In genomic region chr20:38962044-38962897, GRCh38 we compare ENCODE assay signal across 1 cellular context.
TF ChIP-seq lines count a peak whose summit lies in the region.

A gene with protein sequence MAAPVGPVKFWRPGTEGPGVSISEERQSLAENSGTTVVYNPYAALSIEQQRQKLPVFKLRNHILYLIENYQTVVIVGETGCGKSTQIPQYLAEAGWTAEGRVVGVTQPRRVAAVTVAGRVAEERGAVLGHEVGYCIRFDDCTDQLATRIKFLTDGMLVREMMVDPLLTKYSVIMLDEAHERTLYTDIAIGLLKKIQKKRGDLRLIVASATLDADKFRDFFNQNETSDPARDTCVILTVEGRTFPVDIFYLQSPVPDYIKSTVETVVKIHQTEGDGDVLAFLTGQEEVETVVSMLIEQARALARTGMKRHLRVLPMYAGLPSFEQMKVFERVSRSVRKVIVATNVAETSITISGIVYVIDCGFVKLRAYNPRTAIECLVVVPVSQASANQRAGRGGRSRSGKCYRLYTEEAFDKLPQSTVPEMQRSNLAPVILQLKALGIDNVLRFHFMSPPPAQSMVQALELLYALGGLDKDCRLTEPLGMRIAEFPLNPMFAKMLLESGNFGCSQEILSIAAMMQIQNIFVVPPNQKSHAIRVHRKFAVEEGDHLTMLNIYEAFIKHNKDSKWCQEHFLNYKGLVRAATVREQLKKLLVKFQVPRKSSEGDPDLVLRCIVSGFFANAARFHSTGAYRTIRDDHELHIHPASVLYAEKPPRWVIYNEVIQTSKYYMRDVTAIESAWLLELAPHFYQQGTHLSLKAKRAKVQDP (plus strand): TSS chr20:38962344. CDS start chr20:38962368, 24 bp downstream.

TF ChIP-seq in HepG2, 621 proteins besides CTCF, POLR2A, EP300 and RAD21 (continued from another document and continues in another):
- TF ChIP-seq, protein P1, sequence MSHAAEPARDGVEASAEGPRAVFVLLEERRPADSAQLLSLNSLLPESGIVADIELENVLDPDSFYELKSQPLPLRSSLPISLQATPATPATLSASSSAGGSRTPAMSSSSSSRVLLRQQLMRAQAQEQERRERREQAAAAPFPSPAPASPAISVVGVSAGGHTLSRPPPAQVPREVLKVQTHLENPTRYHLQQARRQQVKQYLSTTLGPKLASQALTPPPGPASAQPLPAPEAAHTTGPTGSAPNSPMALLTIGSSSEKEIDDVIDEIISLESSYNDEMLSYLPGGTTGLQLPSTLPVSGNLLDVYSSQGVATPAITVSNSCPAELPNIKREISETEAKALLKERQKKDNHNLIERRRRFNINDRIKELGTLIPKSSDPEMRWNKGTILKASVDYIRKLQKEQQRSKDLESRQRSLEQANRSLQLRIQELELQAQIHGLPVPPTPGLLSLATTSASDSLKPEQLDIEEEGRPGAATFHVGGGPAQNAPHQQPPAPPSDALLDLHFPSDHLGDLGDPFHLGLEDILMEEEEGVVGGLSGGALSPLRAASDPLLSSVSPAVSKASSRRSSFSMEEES (CRISPR knock-in tag; IDR thresholded peaks at IDR 0.05) = peak; percentile 98
- TF ChIP-seq ISL2 (CRISPR knock-in tag; IDR thresholded peaks at IDR 0.05) = peak; percentile 86
- no peak for TF ChIP-seq ZNF850 (CRISPR knock-in tag; conservative IDR thresholded peaks at IDR 0.05)
- no peak; the same call in 1 of the 2 replicates for TF ChIP-seq TEAD2 (CRISPR knock-in tag; IDR thresholded peaks at IDR 0.05)
- peak; percentile 95 for TF ChIP-seq ZBTB42 (CRISPR knock-in tag; IDR thresholded peaks at IDR 0.05)
- no peak; the same call in 1 of the 2 replicates for TF ChIP-seq NFE2 (CRISPR knock-in tag; IDR thresholded peaks at IDR 0.05)
- TF ChIP-seq GATAD1 (CRISPR knock-in tag; IDR thresholded peaks at IDR 0.05) = peak; percentile 97
- TF ChIP-seq, protein P2, sequence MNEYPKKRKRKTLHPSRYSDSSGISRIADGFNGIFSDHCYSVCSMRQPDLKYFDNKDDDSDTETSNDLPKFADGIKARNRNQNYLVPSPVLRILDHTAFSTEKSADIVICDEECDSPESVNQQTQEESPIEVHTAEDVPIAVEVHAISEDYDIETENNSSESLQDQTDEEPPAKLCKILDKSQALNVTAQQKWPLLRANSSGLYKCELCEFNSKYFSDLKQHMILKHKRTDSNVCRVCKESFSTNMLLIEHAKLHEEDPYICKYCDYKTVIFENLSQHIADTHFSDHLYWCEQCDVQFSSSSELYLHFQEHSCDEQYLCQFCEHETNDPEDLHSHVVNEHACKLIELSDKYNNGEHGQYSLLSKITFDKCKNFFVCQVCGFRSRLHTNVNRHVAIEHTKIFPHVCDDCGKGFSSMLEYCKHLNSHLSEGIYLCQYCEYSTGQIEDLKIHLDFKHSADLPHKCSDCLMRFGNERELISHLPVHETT (CRISPR knock-in tag; conservative IDR thresholded peaks at IDR 0.05) = peak; percentile 95
- TF ChIP-seq TBL1XR1 (IDR thresholded peaks at IDR 0.05; ENCODE audit: borderline replicate concordance, low read length, partially characterized antibody) = peak; percentile 74
- peak; percentile 81 for TF ChIP-seq SKI (IDR thresholded peaks at IDR 0.05; ENCODE audit: partially characterized antibody)
- TF ChIP-seq ARNTL (CRISPR knock-in tag; IDR thresholded peaks at IDR 0.05) = peak; percentile 99
- TF ChIP-seq, protein P3, sequence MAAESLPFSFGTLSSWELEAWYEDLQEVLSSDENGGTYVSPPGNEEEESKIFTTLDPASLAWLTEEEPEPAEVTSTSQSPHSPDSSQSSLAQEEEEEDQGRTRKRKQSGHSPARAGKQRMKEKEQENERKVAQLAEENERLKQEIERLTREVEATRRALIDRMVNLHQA (CRISPR knock-in tag; IDR thresholded peaks at IDR 0.05) = peak; percentile 54; the same call in 1 of the 2 replicates
- no peak for TF ChIP-seq TCF12 (IDR thresholded peaks at IDR 0.05)
- peak; percentile 76; the same call in 1 of the 2 replicates for TF ChIP-seq TCF12 (CRISPR knock-in tag; IDR thresholded peaks at IDR 0.05)
- TF ChIP-seq CREB3 (CRISPR knock-in tag; IDR thresholded peaks at IDR 0.05) = no peak; the same call in 1 of the 2 replicates
- peak; percentile 71; the same call in 1 of the 2 replicates for TF ChIP-seq TARDBP (CRISPR knock-in tag; IDR thresholded peaks at IDR 0.05)
- TF ChIP-seq, protein P4, sequence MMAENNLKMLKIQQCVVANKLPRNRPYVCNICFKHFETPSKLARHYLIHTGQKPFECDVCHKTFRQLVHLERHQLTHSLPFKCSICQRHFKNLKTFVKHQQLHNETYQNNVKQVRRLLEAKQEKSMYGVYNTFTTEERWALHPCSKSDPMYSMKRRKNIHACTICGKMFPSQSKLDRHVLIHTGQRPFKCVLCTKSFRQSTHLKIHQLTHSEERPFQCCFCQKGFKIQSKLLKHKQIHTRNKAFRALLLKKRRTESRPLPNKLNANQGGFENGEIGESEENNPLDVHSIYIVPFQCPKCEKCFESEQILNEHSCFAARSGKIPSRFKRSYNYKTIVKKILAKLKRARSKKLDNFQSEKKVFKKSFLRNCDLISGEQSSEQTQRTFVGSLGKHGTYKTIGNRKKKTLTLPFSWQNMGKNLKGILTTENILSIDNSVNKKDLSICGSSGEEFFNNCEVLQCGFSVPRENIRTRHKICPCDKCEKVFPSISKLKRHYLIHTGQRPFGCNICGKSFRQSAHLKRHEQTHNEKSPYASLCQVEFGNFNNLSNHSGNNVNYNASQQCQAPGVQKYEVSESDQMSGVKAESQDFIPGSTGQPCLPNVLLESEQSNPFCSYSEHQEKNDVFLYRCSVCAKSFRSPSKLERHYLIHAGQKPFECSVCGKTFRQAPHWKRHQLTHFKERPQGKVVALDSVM (CRISPR knock-in tag; IDR thresholded peaks at IDR 0.05) = no peak; the same call in none of the 2 replicates
- TF ChIP-seq ZXDC (CRISPR knock-in tag; IDR thresholded peaks at IDR 0.05) = peak; percentile 98
- TF ChIP-seq AHR (CRISPR knock-in tag; IDR thresholded peaks at IDR 0.05) = peak; percentile 37; the same call in 1 of the 2 replicates
- no peak for TF ChIP-seq FOXO4 (CRISPR knock-in tag; conservative IDR thresholded peaks at IDR 0.05)
- TF ChIP-seq ZNF558 (CRISPR knock-in tag; IDR thresholded peaks at IDR 0.05; ENCODE audit: borderline replicate concordance) = peak; percentile 86; the same call in 1 of the 2 replicates
- peak; percentile 96; the same call in 1 of the 2 replicates for TF ChIP-seq IRX3 (CRISPR knock-in tag; IDR thresholded peaks at IDR 0.05; ENCODE audit: borderline replicate concordance, low read depth)
- peak; percentile 96 for TF ChIP-seq DMAP1 (CRISPR knock-in tag; IDR thresholded peaks at IDR 0.05)
- 0 out of 2 replicates have a peak, but pooled peaks have one; percentile 28 for TF ChIP-seq ZBTB8A (CRISPR knock-in tag; IDR thresholded peaks at IDR 0.05; ENCODE audit: borderline replicate concordance, low read depth)
- peak; percentile 99 for TF ChIP-seq NR2C2 (CRISPR knock-in tag; IDR thresholded peaks at IDR 0.05; ENCODE audit: borderline replicate concordance)
- TF ChIP-seq SMAD9 (CRISPR knock-in tag; IDR thresholded peaks at IDR 0.05) = no peak
- TF ChIP-seq, protein P5, sequence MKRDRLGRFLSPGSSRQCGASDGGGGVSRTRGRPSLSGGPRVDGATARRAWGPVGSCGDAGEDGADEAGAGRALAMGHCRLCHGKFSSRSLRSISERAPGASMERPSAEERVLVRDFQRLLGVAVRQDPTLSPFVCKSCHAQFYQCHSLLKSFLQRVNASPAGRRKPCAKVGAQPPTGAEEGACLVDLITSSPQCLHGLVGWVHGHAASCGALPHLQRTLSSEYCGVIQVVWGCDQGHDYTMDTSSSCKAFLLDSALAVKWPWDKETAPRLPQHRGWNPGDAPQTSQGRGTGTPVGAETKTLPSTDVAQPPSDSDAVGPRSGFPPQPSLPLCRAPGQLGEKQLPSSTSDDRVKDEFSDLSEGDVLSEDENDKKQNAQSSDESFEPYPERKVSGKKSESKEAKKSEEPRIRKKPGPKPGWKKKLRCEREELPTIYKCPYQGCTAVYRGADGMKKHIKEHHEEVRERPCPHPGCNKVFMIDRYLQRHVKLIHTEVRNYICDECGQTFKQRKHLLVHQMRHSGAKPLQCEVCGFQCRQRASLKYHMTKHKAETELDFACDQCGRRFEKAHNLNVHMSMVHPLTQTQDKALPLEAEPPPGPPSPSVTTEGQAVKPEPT (CRISPR knock-in tag; IDR thresholded peaks at IDR 0.05; ENCODE audit: low read depth) = peak; percentile 45; the same call in 1 of the 2 replicates
- peak; percentile 98 for TF ChIP-seq DRAP1 (CRISPR knock-in tag; IDR thresholded peaks at IDR 0.05)
- TF ChIP-seq SRF (IDR thresholded peaks at IDR 0.05; ENCODE audit: low read depth, low read length) = 0 out of 2 replicates have a peak, but pooled peaks have one; percentile 4
- peak; percentile 26; the same call in 1 of the 2 replicates for TF ChIP-seq SOX5 (CRISPR knock-in tag; IDR thresholded peaks at IDR 0.05; ENCODE audit: borderline replicate concordance)
- TF ChIP-seq MEIS1 (CRISPR knock-in tag; IDR thresholded peaks at IDR 0.05; ENCODE audit: borderline replicate concordance) = peak; percentile 83
- TF ChIP-seq, protein P6, sequence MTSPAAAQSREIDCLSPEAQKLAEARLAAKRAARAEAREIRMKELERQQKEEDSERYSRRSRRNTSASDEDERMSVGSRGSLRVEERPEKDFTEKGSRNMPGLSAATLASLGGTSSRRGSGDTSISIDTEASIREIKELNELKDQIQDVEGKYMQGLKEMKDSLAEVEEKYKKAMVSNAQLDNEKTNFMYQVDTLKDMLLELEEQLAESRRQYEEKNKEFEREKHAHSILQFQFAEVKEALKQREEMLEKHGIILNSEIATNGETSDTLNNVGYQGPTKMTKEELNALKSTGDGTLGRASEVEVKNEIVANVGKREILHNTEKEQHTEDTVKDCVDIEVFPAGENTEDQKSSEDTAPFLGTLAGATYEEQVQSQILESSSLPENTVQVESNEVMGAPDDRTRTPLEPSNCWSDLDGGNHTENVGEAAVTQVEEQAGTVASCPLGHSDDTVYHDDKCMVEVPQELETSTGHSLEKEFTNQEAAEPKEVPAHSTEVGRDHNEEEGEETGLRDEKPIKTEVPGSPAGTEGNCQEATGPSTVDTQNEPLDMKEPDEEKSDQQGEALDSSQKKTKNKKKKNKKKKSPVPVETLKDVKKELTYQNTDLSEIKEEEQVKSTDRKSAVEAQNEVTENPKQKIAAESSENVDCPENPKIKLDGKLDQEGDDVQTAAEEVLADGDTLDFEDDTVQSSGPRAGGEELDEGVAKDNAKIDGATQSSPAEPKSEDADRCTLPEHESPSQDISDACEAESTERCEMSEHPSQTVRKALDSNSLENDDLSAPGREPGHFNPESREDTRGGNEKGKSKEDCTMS (CRISPR knock-in tag; conservative IDR thresholded peaks at IDR 0.05) = peak; percentile 88; the same call in 1 of the 2 replicates
- TF ChIP-seq, protein P7, sequence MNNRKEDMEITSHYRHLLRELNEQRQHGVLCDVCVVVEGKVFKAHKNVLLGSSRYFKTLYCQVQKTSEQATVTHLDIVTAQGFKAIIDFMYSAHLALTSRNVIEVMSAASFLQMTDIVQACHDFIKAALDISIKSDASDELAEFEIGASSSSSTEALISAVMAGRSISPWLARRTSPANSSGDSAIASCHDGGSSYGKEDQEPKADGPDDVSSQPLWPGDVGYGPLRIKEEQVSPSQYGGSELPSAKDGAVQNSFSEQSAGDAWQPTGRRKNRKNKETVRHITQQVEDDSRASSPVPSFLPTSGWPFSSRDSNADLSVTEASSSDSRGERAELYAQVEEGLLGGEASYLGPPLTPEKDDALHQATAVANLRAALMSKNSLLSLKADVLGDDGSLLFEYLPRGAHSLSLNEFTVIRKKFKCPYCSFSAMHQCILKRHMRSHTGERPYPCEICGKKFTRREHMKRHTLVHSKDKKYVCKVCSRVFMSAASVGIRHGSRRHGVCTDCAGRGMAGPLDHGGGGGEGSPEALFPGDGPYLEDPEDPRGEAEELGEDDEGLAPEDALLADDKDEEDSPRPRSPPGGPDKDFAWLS (CRISPR knock-in tag; IDR thresholded peaks at IDR 0.05; ENCODE audit: borderline replicate concordance) = no peak
- peak; percentile 84 for TF ChIP-seq ZNF616 (CRISPR knock-in tag; IDR thresholded peaks at IDR 0.05; ENCODE audit: low read depth)
- TF ChIP-seq CBX5 (CRISPR knock-in tag; IDR thresholded peaks at IDR 0.05; ENCODE audit: borderline replicate concordance) = peak; percentile 92
- TF ChIP-seq FOXA1 (IDR thresholded peaks at IDR 0.05) = no peak
- TF ChIP-seq FOXA1 (CRISPR knock-in tag; IDR thresholded peaks at IDR 0.05) = no peak; the same call in none of the 2 replicates
- 0 out of 2 replicates have a peak, but pooled peaks have one; percentile 74 for TF ChIP-seq ZNF207 (IDR thresholded peaks at IDR 0.05; ENCODE audit: borderline replicate concordance)
- peak; percentile 95 for TF ChIP-seq KDM2A (CRISPR knock-in tag; IDR thresholded peaks at IDR 0.05; ENCODE audit: borderline replicate concordance, low read depth)
- TF ChIP-seq ZNF3 (CRISPR knock-in tag; IDR thresholded peaks at IDR 0.05) = no peak
